ENCODE assay signal across 23 cellular contexts in the genomic region with DNA sequence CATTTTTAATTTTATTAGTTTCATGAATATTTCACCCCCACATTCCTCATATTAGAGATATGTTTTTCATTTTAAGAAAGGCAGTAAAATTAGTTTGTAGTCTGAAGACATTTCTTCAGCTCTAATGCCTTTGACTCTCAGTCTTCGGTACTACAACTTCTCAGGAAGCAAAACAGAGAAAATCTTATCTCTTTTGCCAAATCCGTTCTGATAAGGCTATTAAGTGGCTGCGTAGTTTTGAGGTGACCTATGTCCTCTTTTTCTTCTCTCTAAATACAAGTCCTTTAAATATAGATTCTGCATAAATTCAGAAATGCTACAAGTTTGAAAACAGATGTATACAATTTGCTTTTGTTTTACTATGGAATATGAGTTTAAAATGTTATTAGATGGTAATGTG.
A peak's percentile ranks its signal among the peaks of the same experiment; 100 is the strongest.
DNase-seq lines count a peak whose midpoint lies in the region; ATAC-seq, FAIRE-seq and TF ChIP-seq lines count a peak whose summit lies in the region.
"Had no signal": no experiment of that assay in that cellular context is flagged by ENCODE, and none has a peak within 500 bp of the region (broad histone marks: within the 10 kb centered on the region; RNA-seq: fewer than 3 reads in every experiment).

No MANE protein-coding gene starts in this region.

- peak overlapping the region; percentile 23; the same call in 1 of the 2 replicates for H3K27ac ChIP-seq in SK-N-MC
- no peak overlapping the region for H3K27ac ChIP-seq in small intestine (ENCODE audit: low read depth in 1 of 2, low read length in 1 of 2)
- H3K27ac ChIP-seq in trophoblast cell (ENCODE audit: low read depth, low read length) = no peak overlapping the region
- H3K27ac ChIP-seq: BLaER1, KMS-11 had no signal

- no peak overlapping the region for H3K23ac ChIP-seq in trophoblast cell (ENCODE audit: low read length)

- H2BK120ac ChIP-seq in trophoblast cell (ENCODE audit: insufficient read depth, low read length, poor library complexity) = no peak overlapping the region

- ATAC-seq in GM21737 (IDR thresholded peaks at IDR 0.05; ENCODE audit: unreplicated experiment) = no peak

- H3K4me2 ChIP-seq in trophoblast cell (ENCODE audit: low read length) = no peak overlapping the region
- H3K4me2 ChIP-seq: BLaER1, KMS-11 had no signal

- H4K12ac ChIP-seq in trophoblast cell (ENCODE audit: low read depth, low read length) = no peak overlapping the region

- H2BK5ac ChIP-seq in trophoblast cell (ENCODE audit: low read depth, low read length, poor library complexity) = no peak overlapping the region

- no peak for FAIRE-seq in small intestine (lab: Jason Lieb, UNC)
- FAIRE-seq: A204.1, D721Med, H1, RCC 7860 had no signal

- no peaks in the 10 kb centered on the region for H3K79me1 ChIP-seq in trophoblast cell (ENCODE audit: low read length)

- H3K4me1 ChIP-seq in small intestine (ENCODE audit: control insufficient read depth in 2 of 2, insufficient read depth in 1 of 2, low read depth in 1 of 2, low read length in 1 of 2) (no peaks in the 10 kb centered on the region), trophoblast cell (ENCODE audit: control insufficient read depth in 1 of 2, insufficient read depth in 2 of 2, low read length in 2 of 2) (peaks cover 0 to 4% of the 10 kb centered on the region in 2 experiments)

- no peak overlapping the region for H3K9ac ChIP-seq in SK-N-MC (ENCODE audit: insufficient read length)
- no peak overlapping the region for H3K9ac ChIP-seq in trophoblast cell (ENCODE audit: low read length)
- H3K9ac ChIP-seq: BLaER1, KMS-11 had no signal

- no peak overlapping the region for H2BK12ac ChIP-seq in trophoblast cell (ENCODE audit: low read length)

- H3K36me3 ChIP-seq in SK-N-MC (ENCODE audit: insufficient read depth, low read length) (no peaks in the 10 kb centered on the region), small intestine (ENCODE audit: control insufficient read depth in 2 of 2, insufficient read depth in 2 of 2, low read length in 2 of 2) (no peaks in the 10 kb centered on the region), trophoblast cell (ENCODE audit: control insufficient read depth in 1 of 2, insufficient read depth in 2 of 2, low read length in 2 of 2) (no peaks in the 10 kb centered on the region)
- H3K36me3 ChIP-seq: BLaER1 had no signal

- no peak for TF ChIP-seq CTCF in fibroblast of the aortic adventitia (IDR thresholded peaks at IDR 0.05; ENCODE audit: insufficient read depth, low read length)

- no peaks in the 10 kb centered on the region for H3K9me3 ChIP-seq in SK-N-MC (ENCODE audit: low read depth, low read length)
- H3K9me3 ChIP-seq in small intestine (ENCODE audit: control insufficient read depth, low read depth) = no peaks in the 10 kb centered on the region
- H3K9me3 ChIP-seq in trophoblast cell (ENCODE audit: insufficient read depth, low read depth, low read length) = no peaks in the 10 kb centered on the region
- H3K9me3 ChIP-seq: BLaER1 had no signal

- H3K14ac ChIP-seq in trophoblast cell (ENCODE audit: low read length) = no peak overlapping the region

- WGBS in small intestine, 3 donors = 6 to 49% (median 36%) methylated on average over 3 of the region's 3 CpGs
- no CpG with 5 or more reads among the region's 3 CpGs for WGBS in trophoblast cell (ENCODE audit: extremely low coverage, insufficient coverage, insufficient read length)

- no peaks in the 10 kb centered on the region for H3K79me2 ChIP-seq in trophoblast cell (ENCODE audit: control insufficient read depth, insufficient read depth, low read length, poor library complexity)

- H2AK5ac ChIP-seq in trophoblast cell (ENCODE audit: low read length) = no peak overlapping the region

- no peak for DNase-seq in SK-N-MC (ENCODE audit: low read depth, low spot score)
- DNase-seq in amniotic epithelial cell (ENCODE audit: low read depth) = peak; percentile 59
- DNase-seq in fibroblast of the aortic adventitia (ENCODE audit: low read depth) = peak; percentile 3
- DNase-seq in small intestine = peak; percentile 21
- no peak for DNase-seq in trophoblast cell
- DNase-seq in activated effector memory CD4-positive, alpha-beta T cell treated with anti-CD3 and anti-CD28 coated beads, Interleukin-2, amount 50 U/mL, for 16 hours = no peak
- DNase-seq: CD4-positive, CD25-positive, alpha-beta regulatory T cell; DMS53; HCEC 1CT; IMR-90; MM.1S; NCI-H2029; NCI-H446; NCI-H524 treated with DMSO at 0.1 percent for 48 hours; NCI-H774; SIG-M5 had no signal

- no peak overlapping the region for H3K18ac ChIP-seq in trophoblast cell (ENCODE audit: low read length)

- no peak overlapping the region for H4K91ac ChIP-seq in trophoblast cell (ENCODE audit: low read depth, low read length)

- no peak overlapping the region for H4K8ac ChIP-seq in trophoblast cell (ENCODE audit: low read depth, low read length)

- H2AFZ ChIP-seq in trophoblast cell (ENCODE audit: insufficient read depth, low read length, poor library complexity) = no peak overlapping the region

- H3K4me3 ChIP-seq in SK-N-MC (peak overlapping the region; percentile 27; the same call in 1 of the 2 replicates), fibroblast of the aortic adventitia (ENCODE audit: low read depth, low read length) (no peak overlapping the region), small intestine (ENCODE audit: low read depth in 1 of 2, low read length in 2 of 2) (no peak overlapping the region), trophoblast cell (ENCODE audit: low read depth, low read length) (no peak overlapping the region)
- H3K4me3 ChIP-seq: BLaER1 had no signal

- no peaks in the 10 kb centered on the region for H3K27me3 ChIP-seq in small intestine (ENCODE audit: control insufficient read depth in 2 of 2, insufficient read depth in 2 of 2, low read length in 2 of 2)
- no peaks in the 10 kb centered on the region for H3K27me3 ChIP-seq in trophoblast cell (ENCODE audit: insufficient read depth, low read length)
- H3K27me3 ChIP-seq: BLaER1 had no signal

- no peak overlapping the region for H3K4ac ChIP-seq in trophoblast cell (ENCODE audit: low read depth, low read length)

Comparison
In these comparisons a context has a peak if more than half of its experiments do, and no peak if none do; other contexts are left out.
1. DNase-seq: peak in amniotic epithelial cell (single experiment), fibroblast of the aortic adventitia (single experiment) and small intestine (single experiment); none in SK-N-MC (single experiment), trophoblast cell (0 of 2) and activated effector memory CD4-positive, alpha-beta T cell treated with anti-CD3 and anti-CD28 coated beads, Interleukin-2, amount 50 U/mL, for 16 hours (single experiment).